Comparison of ENCODE assay signal across 8 cellular contexts in the genomic region with DNA sequence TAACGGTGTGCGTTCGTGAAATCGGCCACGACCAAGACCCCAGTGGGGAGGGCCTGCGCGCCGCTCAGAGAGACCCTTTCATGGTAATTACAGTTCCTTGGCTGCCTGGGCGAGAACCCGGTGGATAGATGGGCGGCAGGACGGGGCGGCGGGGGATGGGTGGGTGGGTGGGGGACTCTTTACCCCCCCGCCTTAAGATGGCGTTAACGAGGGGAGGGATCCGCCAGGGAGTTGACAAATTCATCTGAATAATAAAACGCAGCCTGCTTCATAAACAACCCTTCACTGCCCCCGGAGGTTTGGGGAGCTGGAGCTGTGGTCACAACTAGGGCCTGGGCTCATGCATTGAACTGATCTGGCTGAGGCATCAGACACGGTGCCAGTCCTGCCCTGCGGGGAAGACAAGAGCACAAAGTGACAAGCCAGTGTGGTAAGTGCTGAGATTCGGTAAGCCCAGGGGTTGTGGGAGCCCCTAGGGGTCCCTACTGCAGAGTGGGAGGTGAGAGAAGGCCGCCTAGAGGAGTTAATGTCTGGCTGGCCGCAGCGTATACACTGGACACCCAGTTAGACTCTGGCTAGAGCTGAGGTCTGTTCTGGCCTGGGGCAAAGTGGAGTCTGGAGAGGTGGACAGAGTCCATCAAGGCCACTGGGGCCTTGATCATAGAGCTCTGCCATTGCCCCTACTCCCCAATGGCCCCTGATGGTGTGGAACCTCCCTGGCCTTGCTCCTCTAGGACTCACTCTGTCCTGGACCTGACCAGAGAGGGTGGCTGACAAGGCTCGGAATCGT. TPM values are rescaled to one million over a fixed set of nuclear protein-coding genes. Genes with fewer than 3 reads are reported as not detected.
A peak's percentile ranks its signal among the peaks of the same experiment; 100 is the strongest.
DNase-seq lines count a peak whose midpoint lies in the region; ATAC-seq and TF ChIP-seq lines count a peak whose summit lies in the region.

No MANE protein-coding gene starts in this region.

- H3K9me3 ChIP-seq in Caco-2 (no peaks in the 10 kb centered on the region), mesenchymal stem cell (ENCODE audit: control insufficient read depth, low read length) (no peaks in the 10 kb centered on the region), upper lobe of left lung (no peaks in the 10 kb centered on the region)

- H3K27me3 Mint-ChIP-seq in Caco-2 (ENCODE audit: insufficient read depth, unreplicated experiment), result no peaks in the 10 kb centered on the region
- H3K27me3 Mint-ChIP-seq in chondrocyte (ENCODE audit: low read depth), result no peaks in the 10 kb centered on the region

- H4K91ac ChIP-seq in mesenchymal stem cell (ENCODE audit: low read length), result no peak overlapping the region

- peak overlapping the region; percentile 78 for H4K8ac ChIP-seq in mesenchymal stem cell (ENCODE audit: low read length)

- peak in 1 of 2 donors; percentile 14 for ATAC-seq in upper lobe of left lung (ENCODE audit: low FRiP score in 2 of 2)
- no peak for ATAC-seq in GM19035 (IDR thresholded peaks at IDR 0.05; ENCODE audit: unreplicated experiment)
- ATAC-seq in HG03159 (IDR thresholded peaks at IDR 0.05; ENCODE audit: unreplicated experiment), result no peak

- H3K27me3 ChIP-seq in Caco-2 (replicated peaks; ENCODE audit: control insufficient read depth, insufficient read depth, low read length) (no peaks in the 10 kb centered on the region), mesenchymal stem cell (ENCODE audit: control insufficient read depth in 1 of 2, insufficient read depth in 1 of 2, low read length in 2 of 2) (no peaks in the 10 kb centered on the region), upper lobe of left lung (no peaks in the 10 kb centered on the region)

- H2BK5ac ChIP-seq in mesenchymal stem cell (ENCODE audit: low read depth, low read length, poor library complexity, severe bottlenecking), result no peak overlapping the region

- H3K36me3 Mint-ChIP-seq in Caco-2 (ENCODE audit: insufficient read depth, unreplicated experiment), result no peaks in the 10 kb centered on the region
- H3K36me3 Mint-ChIP-seq in chondrocyte (ENCODE audit: low read depth), result no peaks in the 10 kb centered on the region

- no peak overlapping the region for H3K23ac ChIP-seq in mesenchymal stem cell (ENCODE audit: low read length in 2 of 2)

- CTCF ChIA-PET in Caco-2 (lab: Charles Lee), result interaction anchor here (0.9 to 2.1 kb wide), 4 partner anchors 13 to 69 kb away, joined by 3 to 10 read pairs (median 4); no protein-coding TSS in a partner anchor

- H3K4me2 ChIP-seq in mesenchymal stem cell (ENCODE audit: low read length, poor library complexity, severe bottlenecking), result peak overlapping the region; percentile 57

- H3K9me3 Mint-ChIP-seq in Caco-2 (ENCODE audit: unreplicated experiment), result no peaks in the 10 kb centered on the region
- H3K9me3 Mint-ChIP-seq in chondrocyte (ENCODE audit: low read depth), result no peaks in the 10 kb centered on the region

- H3K4me1 Mint-ChIP-seq in Caco-2 (ENCODE audit: low read depth, unreplicated experiment) (peaks cover 6% of the 10 kb centered on the region), chondrocyte (ENCODE audit: low read depth) (peaks cover 41% of the 10 kb centered on the region)

- peak overlapping the region; percentile 60 for H2AFZ ChIP-seq in mesenchymal stem cell (ENCODE audit: low read depth, low read length)

- DNase-seq in Caco-2 (peak; percentile 41 to 49), NCI-H146 (lab: John Stamatoyannopoulos, UW) (peak; percentile 64), chondrocyte (ENCODE audit: low spot score) (no peak), mesenchymal stem cell (peak; percentile 24), upper lobe of left lung (no peak)
- DNase-seq in activated CD8-positive, alpha-beta memory T cell treated with anti-CD3 and anti-CD28 coated beads, Interleukin-2, amount 50 U/mL, for 4 hours, result no peak

- peak in 1 of 2 experiments; percentile 18 for TF ChIP-seq CTCF in Caco-2 (IDR thresholded peaks at IDR 0.05; ENCODE audit: insufficient read depth in 1 of 2, low read depth in 1 of 2, low read length in 1 of 2, severe bottlenecking in 1 of 2, unreplicated experiment in 1 of 2)
- TF ChIP-seq CTCF in chondrocyte (IDR thresholded peaks at IDR 0.05), result no peak
- no peak for TF ChIP-seq CTCF in upper lobe of left lung (IDR thresholded peaks at IDR 0.05)

- peak overlapping the region; percentile 3 for H3K27ac ChIP-seq in mesenchymal stem cell (ENCODE audit: low read length, poor library complexity, severe bottlenecking)
- H3K27ac ChIP-seq in upper lobe of left lung, result peak overlapping the region; percentile 87 to 93 (median 88)

- intact Hi-C loops in Caco-2 (cut with micrococcal nuclease; ENCODE audit: unreplicated experiment), result loop anchor here (1.0 to 2.0 kb wide), 3 partner anchors 20 to 169 kb away; a partner anchor contains a TSS

- H3K27ac Mint-ChIP-seq in Caco-2 (ENCODE audit: unreplicated experiment), result no peak overlapping the region
- H3K27ac Mint-ChIP-seq in chondrocyte (ENCODE audit: unreplicated experiment), result peak overlapping the region; percentile 74

- BruUV-seq in Caco-2 (replicated peaks; lab: Mats Ljungman, UMichigan), result no TSS peak

- peak overlapping the region in 1 of 2 experiments; percentile 57 for H3K4ac ChIP-seq in mesenchymal stem cell (ENCODE audit: low read depth in 1 of 2, low read length in 2 of 2)

- 38% methylated on average over 15 of the region's 28 CpGs for WGBS in mesenchymal stem cell
- WGBS in upper lobe of left lung, 2 donors, result 39 to 43% methylated on average over 9 to 11 of the region's 28 CpGs

- TF ChIP-seq EP300 in upper lobe of left lung (IDR thresholded peaks at IDR 0.05), result no peak

- peak overlapping the region in 1 of 2 experiments; percentile 35 for H3K14ac ChIP-seq in mesenchymal stem cell (ENCODE audit: low read length in 2 of 2)

- H3K36me3 ChIP-seq in Caco-2 (ENCODE audit: control insufficient read depth, insufficient read depth, low read length) (no peaks in the 10 kb centered on the region), mesenchymal stem cell (ENCODE audit: control insufficient read depth in 1 of 2, insufficient read depth in 2 of 2, low read depth in 1 of 2, low read length in 2 of 2) (no peaks in the 10 kb centered on the region), upper lobe of left lung (no peaks in the 10 kb centered on the region)

- peak overlapping the region; percentile 45 to 61 for H3K18ac ChIP-seq in mesenchymal stem cell (ENCODE audit: low read depth in 1 of 2, low read length in 2 of 2)

- peaks cover 17% of the 10 kb centered on the region for H3K79me1 ChIP-seq in mesenchymal stem cell (replicated peaks; ENCODE audit: low read length, poor library complexity, severe bottlenecking)

- H3K9ac ChIP-seq in mesenchymal stem cell (ENCODE audit: low read length), result peak overlapping the region; percentile 97

- H3K4me3 ChIP-seq in Caco-2 (ENCODE audit: low read depth, low read length) (peak overlapping the region; percentile 48), mesenchymal stem cell (ENCODE audit: insufficient read depth in 1 of 2, low read depth in 1 of 2, low read length in 2 of 2) (peak overlapping the region; percentile 76 to 92), upper lobe of left lung (peak overlapping the region; percentile 66 to 88 (median 76))

- POLR2A ChIA-PET in Caco-2 (lab: Charles Lee), result interaction anchor here (0.6 kb wide), 1 partner anchor 127 kb away, joined by 7 read pairs; no protein-coding TSS in a partner anchor

- no peak overlapping the region for H2BK120ac ChIP-seq in mesenchymal stem cell (ENCODE audit: low read depth, low read length)

- peak overlapping the region in 1 of 2 experiments; percentile 2 for H2BK12ac ChIP-seq in mesenchymal stem cell (ENCODE audit: low read length in 2 of 2)

- peak overlapping the region; percentile 9 for H2AK5ac ChIP-seq in mesenchymal stem cell (ENCODE audit: low read length, severe bottlenecking)

- H3K4me3 Mint-ChIP-seq in Caco-2 (ENCODE audit: unreplicated experiment), result peak overlapping the region; percentile 93
- H3K4me3 Mint-ChIP-seq in chondrocyte (ENCODE audit: unreplicated experiment), result peak overlapping the region; percentile 80

- H3K4me1 ChIP-seq in Caco-2, result no peaks in the 10 kb centered on the region
- H3K4me1 ChIP-seq in mesenchymal stem cell (ENCODE audit: control insufficient read depth, insufficient read depth, low read depth, low read length), result peaks cover 12% of the 10 kb centered on the region
- peaks cover 20 to 40% (median 25%) of the 10 kb centered on the region in 4 donors for H3K4me1 ChIP-seq in upper lobe of left lung

- H2BK15ac ChIP-seq in mesenchymal stem cell (ENCODE audit: low read depth, poor library complexity, severe bottlenecking), result peak overlapping the region; percentile 12

- no peak for TF ChIP-seq POLR2A in upper lobe of left lung (IDR thresholded peaks at IDR 0.05)

RNA-seq across cellular contexts. Expression of a gene that starts 0.8 kb away (rescaled TPM):
- total RNA-seq in Caco-2 (2022), result 8.5 and 11.4 TPM in 2 replicates
- total RNA-seq in chondrocyte, result 64.6 to 75.8 TPM (median 68.4 TPM) in 3 replicates
- polyA plus RNA-seq in mesenchymal stem cell (2013, experiment 1 of 2), result 15.9 TPM
- polyA plus RNA-seq in mesenchymal stem cell (2013, experiment 2 of 2), result 18.1 TPM
- total RNA-seq in upper lobe of left lung, result 10 to 100 TPM; 15.7 to 56.0 (median 34.8) TPM

RNA-seq across cellular contexts. Expression of a gene that starts 19.5 kb away (rescaled TPM):
- not detected in 2 replicates for total RNA-seq in Caco-2 (2022)
- total RNA-seq in chondrocyte, result not detected in 3 replicates
- polyA plus RNA-seq in mesenchymal stem cell (2013, experiment 1 of 2), result 0.04 TPM
- not detected for polyA plus RNA-seq in mesenchymal stem cell (2013, experiment 2 of 2)
- total RNA-seq in upper lobe of left lung, result 10 to 100 TPM in 1 of 6 donors, 1 to 10 TPM in 4, under 1 TPM in 1; 0.46 to 16.5 (median 3.3) TPM

Comparison
In these comparisons a context has a peak if more than half of its experiments do, and no peak if none do; other contexts are left out.
1. DNase-seq: peak in Caco-2 (2 of 2), NCI-H146 (single experiment) and mesenchymal stem cell (single experiment); none in chondrocyte (single experiment), upper lobe of left lung (0 of 2) and activated CD8-positive, alpha-beta memory T cell treated with anti-CD3 and anti-CD28 coated beads, Interleukin-2, amount 50 U/mL, for 4 hours (single experiment).
2. Peak in every context shown above with its lines, with median percentiles within 50 percentile points of each other: H3K4me3 ChIP-seq.